Comparison of ENCODE assay signal across 8 cellular contexts in the genomic region with DNA sequence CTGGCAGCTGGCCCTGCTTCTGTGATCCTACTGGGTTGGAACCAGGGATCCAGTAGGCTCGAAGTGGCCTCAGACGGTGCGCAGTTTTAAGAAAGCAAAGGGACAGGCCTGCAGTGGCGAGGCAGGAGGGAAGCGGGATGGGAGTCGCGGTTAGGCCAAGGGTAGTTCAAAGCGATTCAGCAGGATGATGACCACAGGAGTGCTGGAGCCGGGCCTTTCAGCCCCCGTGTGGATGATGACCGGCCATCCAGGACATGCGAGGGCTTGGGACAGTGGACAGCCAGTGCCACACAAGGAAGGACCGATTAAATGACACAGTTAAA. TPM values are rescaled to one million over a fixed set of nuclear protein-coding genes. Genes with fewer than 3 reads are reported as not detected.
A peak's percentile ranks its signal among the peaks of the same experiment; 100 is the strongest.
DNase-seq lines count a peak whose midpoint lies in the region; ATAC-seq and TF ChIP-seq lines count a peak whose summit lies in the region.

No MANE protein-coding gene starts in this region.

- in situ Hi-C loops in transverse colon (cut with MboI; ENCODE audit: low pct_ligation_motif_present in 1 of 4, low pct_unique_long_range_greater_than_20kb in 1 of 4, low sequenced_read_pairs in 3 of 4) = loop anchor here (10.0 to 25.0 kb wide), 5 partner anchors 106 to 923 kb away; a partner anchor contains a TSS

- peak overlapping the region; percentile 82 to 90 (median 87) for H3K4me3 ChIP-seq in Peyer's patch
- H3K4me3 ChIP-seq in dorsolateral prefrontal cortex = peak overlapping the region; percentile 69 to 97 (median 86)
- H3K4me3 ChIP-seq in transverse colon = peak overlapping the region; percentile 67 to 89 (median 83)

- H3K27me3 ChIP-seq in Peyer's patch (no peaks in the 10 kb centered on the region), dorsolateral prefrontal cortex (no peaks in the 10 kb centered on the region), transverse colon (no peaks in the 10 kb centered on the region)

- H3K36me3 ChIP-seq in Peyer's patch (no peaks in the 10 kb centered on the region), transverse colon (no peaks in the 10 kb centered on the region)

- 0 to 1% methylated on average over 1 to 11 of the region's 13 CpGs for WGBS in transverse colon (ENCODE audit: low coverage in 1 of 2), 2 donors

- no peak for TF ChIP-seq EP300 in transverse colon (IDR thresholded peaks at IDR 0.05; ENCODE audit: low read depth)

- H3K27ac ChIP-seq in Peyer's patch (peak overlapping the region; percentile 92 to 99 (median 95)), dorsolateral prefrontal cortex (peak overlapping the region; percentile 45 to 97 (median 88)), transverse colon (peak overlapping the region; percentile 89 to 94 (median 90))

- DNase-seq in EL (peak; percentile 61), Peyer's patch (peak in 1 of 3 donors; percentile 49), dorsolateral prefrontal cortex (peak in 4 of 10 donors; percentile 27 to 46 (median 45)), lung microvascular endothelial cell (ENCODE audit: low read depth in 2 of 2) (peak; percentile 51 to 57), transverse colon (no peak)

- peaks cover 0 to 19% (median 3%) of the 10 kb centered on the region in 4 donors for H3K4me1 ChIP-seq in Peyer's patch
- peaks cover 6 to 38% (median 19%) of the 10 kb centered on the region in 4 donors for H3K4me1 ChIP-seq in transverse colon

- no peak for TF ChIP-seq POLR2A in Peyer's patch (IDR thresholded peaks at IDR 0.05)
- TF ChIP-seq POLR2A in transverse colon (IDR thresholded peaks at IDR 0.05) = no peak

- no peak for TF ChIP-seq CTCF in Peyer's patch (IDR thresholded peaks at IDR 0.05)
- peak in 3 of 56 donors; percentile 8 to 19 (median 17) for TF ChIP-seq CTCF in dorsolateral prefrontal cortex (IDR thresholded peaks at IDR 0.05 in 54 of 56, conservative IDR thresholded peaks at IDR 0.05 in 2 of 56; ENCODE audit: low read depth in 1 of 56, partially characterized antibody in 56 of 56)
- TF ChIP-seq CTCF in transverse colon (IDR thresholded peaks at IDR 0.05) = peak in 1 of 5 experiments; percentile 17

- H3K9me3 ChIP-seq in Peyer's patch = no peaks in the 10 kb centered on the region
- H3K9me3 ChIP-seq in transverse colon = no peaks in the 10 kb centered on the region

- ATAC-seq in HG02571 (IDR thresholded peaks at IDR 0.05; ENCODE audit: unreplicated experiment) (peak; percentile 5), HG03175 (IDR thresholded peaks at IDR 0.05; ENCODE audit: unreplicated experiment) (no peak), HG03521 (IDR thresholded peaks at IDR 0.05; ENCODE audit: unreplicated experiment) (no peak)

- intact Hi-C loops in dorsolateral prefrontal cortex (cut with DNase I) = loop anchor here (5.0 kb wide), 2 partner anchors 828 to 913 kb away; a partner anchor contains a TSS
- intact Hi-C loops in transverse colon (cut with DNase I; ENCODE audit: low total_unique reads) = no loop called here

RNA-seq across cellular contexts. Expression of a gene that starts 0.9 kb away (rescaled TPM):
- total RNA-seq in Peyer's patch = 10 to 100 TPM; 20.0 to 88.3 (median 28.2) TPM
- total RNA-seq in dorsolateral prefrontal cortex = 10 to 100 TPM; 30.4 to 70.7 (median 48.7) TPM
- 15.7 and 19.2 TPM in 2 replicates for total RNA-seq in lung microvascular endothelial cell
- total RNA-seq in transverse colon = 10 to 100 TPM; 13.8 to 37.5 (median 19.0) TPM
